In the genomic region with DNA sequence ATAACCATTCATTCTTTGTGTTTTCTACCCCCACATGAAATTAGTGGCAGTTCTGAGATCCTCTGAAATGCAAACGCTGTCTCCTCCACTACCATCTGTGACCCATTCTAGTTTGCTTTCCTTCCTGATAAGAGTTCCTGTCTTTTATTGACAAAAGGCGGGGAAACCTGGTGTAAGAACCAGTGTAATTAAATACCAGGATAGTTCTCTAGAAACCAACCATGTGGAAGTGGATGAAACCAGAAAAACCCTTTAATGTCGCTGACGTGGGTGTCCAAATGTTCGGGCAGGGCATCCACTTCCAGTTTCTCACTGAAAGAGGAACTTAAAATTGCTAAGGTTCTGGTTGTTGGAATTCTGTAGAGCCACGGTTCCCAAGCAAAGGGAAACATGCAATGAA, we compare ENCODE assay signal across 1 cellular context.
A peak's percentile ranks its signal among the peaks of the same experiment; 100 is the strongest.
TF ChIP-seq lines count a peak whose summit lies in the region.

No MANE protein-coding gene starts in this region.

TF ChIP-seq in HepG2, 621 proteins besides CTCF, POLR2A, EP300 and RAD21 (continued from another document):
- TF ChIP-seq, protein P1, sequence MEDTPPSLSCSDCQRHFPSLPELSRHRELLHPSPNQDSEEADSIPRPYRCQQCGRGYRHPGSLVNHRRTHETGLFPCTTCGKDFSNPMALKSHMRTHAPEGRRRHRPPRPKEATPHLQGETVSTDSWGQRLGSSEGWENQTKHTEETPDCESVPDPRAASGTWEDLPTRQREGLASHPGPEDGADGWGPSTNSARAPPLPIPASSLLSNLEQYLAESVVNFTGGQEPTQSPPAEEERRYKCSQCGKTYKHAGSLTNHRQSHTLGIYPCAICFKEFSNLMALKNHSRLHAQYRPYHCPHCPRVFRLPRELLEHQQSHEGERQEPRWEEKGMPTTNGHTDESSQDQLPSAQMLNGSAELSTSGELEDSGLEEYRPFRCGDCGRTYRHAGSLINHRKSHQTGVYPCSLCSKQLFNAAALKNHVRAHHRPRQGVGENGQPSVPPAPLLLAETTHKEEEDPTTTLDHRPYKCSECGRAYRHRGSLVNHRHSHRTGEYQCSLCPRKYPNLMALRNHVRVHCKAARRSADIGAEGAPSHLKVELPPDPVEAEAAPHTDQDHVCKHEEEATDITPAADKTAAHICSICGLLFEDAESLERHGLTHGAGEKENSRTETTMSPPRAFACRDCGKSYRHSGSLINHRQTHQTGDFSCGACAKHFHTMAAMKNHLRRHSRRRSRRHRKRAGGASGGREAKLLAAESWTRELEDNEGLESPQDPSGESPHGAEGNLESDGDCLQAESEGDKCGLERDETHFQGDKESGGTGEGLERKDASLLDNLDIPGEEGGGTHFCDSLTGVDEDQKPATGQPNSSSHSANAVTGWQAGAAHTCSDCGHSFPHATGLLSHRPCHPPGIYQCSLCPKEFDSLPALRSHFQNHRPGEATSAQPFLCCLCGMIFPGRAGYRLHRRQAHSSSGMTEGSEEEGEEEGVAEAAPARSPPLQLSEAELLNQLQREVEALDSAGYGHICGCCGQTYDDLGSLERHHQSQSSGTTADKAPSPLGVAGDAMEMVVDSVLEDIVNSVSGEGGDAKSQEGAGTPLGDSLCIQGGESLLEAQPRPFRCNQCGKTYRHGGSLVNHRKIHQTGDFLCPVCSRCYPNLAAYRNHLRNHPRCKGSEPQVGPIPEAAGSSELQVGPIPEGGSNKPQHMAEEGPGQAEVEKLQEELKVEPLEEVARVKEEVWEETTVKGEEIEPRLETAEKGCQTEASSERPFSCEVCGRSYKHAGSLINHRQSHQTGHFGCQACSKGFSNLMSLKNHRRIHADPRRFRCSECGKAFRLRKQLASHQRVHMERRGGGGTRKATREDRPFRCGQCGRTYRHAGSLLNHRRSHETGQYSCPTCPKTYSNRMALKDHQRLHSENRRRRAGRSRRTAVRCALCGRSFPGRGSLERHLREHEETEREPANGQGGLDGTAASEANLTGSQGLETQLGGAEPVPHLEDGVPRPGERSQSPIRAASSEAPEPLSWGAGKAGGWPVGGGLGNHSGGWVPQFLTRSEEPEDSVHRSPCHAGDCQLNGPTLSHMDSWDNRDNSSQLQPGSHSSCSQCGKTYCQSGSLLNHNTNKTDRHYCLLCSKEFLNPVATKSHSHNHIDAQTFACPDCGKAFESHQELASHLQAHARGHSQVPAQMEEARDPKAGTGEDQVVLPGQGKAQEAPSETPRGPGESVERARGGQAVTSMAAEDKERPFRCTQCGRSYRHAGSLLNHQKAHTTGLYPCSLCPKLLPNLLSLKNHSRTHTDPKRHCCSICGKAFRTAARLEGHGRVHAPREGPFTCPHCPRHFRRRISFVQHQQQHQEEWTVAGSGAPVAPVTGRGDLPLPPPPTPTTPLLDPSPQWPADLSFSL (CRISPR knock-in tag; IDR thresholded peaks at IDR 0.05) = no peak
- TF ChIP-seq, protein P2, sequence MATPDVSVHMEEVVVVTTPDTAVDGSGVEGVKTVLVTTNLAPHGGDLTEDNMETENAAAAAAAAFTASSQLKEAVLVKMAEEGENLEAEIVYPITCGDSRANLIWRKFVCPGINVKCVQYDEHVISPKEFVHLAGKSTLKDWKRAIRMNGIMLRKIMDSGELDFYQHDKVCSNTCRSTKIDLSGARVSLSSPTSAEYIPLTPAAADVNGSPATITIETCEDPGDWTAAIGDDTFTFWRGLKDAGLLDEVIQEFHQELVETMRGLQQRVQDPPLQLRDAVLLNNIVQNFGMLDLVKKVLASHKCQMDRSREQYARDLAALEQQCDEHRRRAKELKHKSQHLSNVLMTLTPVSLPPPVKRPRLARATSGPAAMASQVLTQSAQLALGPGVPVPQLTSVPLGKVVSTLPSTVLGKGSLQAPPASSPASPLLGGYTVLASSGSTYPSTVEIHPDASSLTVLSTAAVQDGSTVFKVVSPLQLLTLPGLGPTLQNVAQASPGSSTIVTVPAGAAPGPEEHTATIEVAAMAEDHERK (CRISPR knock-in tag; IDR thresholded peaks at IDR 0.05; ENCODE audit: low read depth) = no peak
- peak; percentile 81 for TF ChIP-seq RBM22 (optimal IDR thresholded peaks at IDR 0.05; ENCODE audit: low read length)
- TF ChIP-seq, protein P3, sequence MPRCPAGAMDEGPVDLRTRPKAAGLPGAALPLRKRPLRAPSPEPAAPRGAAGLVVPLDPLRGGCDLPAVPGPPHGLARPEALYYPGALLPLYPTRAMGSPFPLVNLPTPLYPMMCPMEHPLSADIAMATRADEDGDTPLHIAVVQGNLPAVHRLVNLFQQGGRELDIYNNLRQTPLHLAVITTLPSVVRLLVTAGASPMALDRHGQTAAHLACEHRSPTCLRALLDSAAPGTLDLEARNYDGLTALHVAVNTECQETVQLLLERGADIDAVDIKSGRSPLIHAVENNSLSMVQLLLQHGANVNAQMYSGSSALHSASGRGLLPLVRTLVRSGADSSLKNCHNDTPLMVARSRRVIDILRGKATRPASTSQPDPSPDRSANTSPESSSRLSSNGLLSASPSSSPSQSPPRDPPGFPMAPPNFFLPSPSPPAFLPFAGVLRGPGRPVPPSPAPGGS (CRISPR knock-in tag; IDR thresholded peaks at IDR 0.05) = no peak
- no peak for TF ChIP-seq ZMYM3 (CRISPR knock-in tag; IDR thresholded peaks at IDR 0.05)
- TF ChIP-seq ZNF136 (CRISPR knock-in tag; IDR thresholded peaks at IDR 0.05; ENCODE audit: low read depth) = no peak
TF ChIP-seq in HepG2: peak in this region for 2.
